Comparison of ENCODE assay signal across 8 cellular contexts in genomic region chr18:33231474-33232317, GRCh38.
DNase-seq lines count a peak whose midpoint lies in the region; ATAC-seq and TF ChIP-seq lines count a peak whose summit lies in the region.

No MANE protein-coding gene starts in this region.

- ATAC-seq in GM19351 (IDR thresholded peaks at IDR 0.05; ENCODE audit: unreplicated experiment) (peak; percentile 98), HG03354 (IDR thresholded peaks at IDR 0.05; ENCODE audit: poor library complexity, severe bottlenecking, unreplicated experiment) (peak; percentile 96)
- peak; percentile 66 for ATAC-seq in naive thymus-derived CD4-positive, alpha-beta T cell

- no peaks in the 10 kb centered on the region for H3K9me3 ChIP-seq in esophagus squamous epithelium
- H3K9me3 ChIP-seq in naive thymus-derived CD4-positive, alpha-beta T cell (ENCODE audit: control insufficient read depth in 2 of 3, low read length in 3 of 3) = no peaks in the 10 kb centered on the region

- TF ChIP-seq POLR2A in esophagus squamous epithelium (IDR thresholded peaks at IDR 0.05) = no peak

- H3K36me3 Mint-ChIP-seq in naive thymus-derived CD4-positive, alpha-beta T cell = no peaks in the 10 kb centered on the region
- no peaks in the 10 kb centered on the region for H3K36me3 Mint-ChIP-seq in type B pancreatic cell

- peak overlapping the region in 3 of 9 donors; percentile 0 to 79 (median 41) for H3K27ac Mint-ChIP-seq in naive thymus-derived CD4-positive, alpha-beta T cell
- H3K27ac Mint-ChIP-seq in type B pancreatic cell = no peak overlapping the region

- peaks cover 0 to 8% (median 5%) of the 10 kb centered on the region in 7 donors for H3K4me1 Mint-ChIP-seq in naive thymus-derived CD4-positive, alpha-beta T cell
- H3K4me1 Mint-ChIP-seq in type B pancreatic cell (ENCODE audit: unreplicated experiment) = peaks cover 6% of the 10 kb centered on the region

- no peaks in the 10 kb centered on the region for H3K27me3 Mint-ChIP-seq in naive thymus-derived CD4-positive, alpha-beta T cell
- H3K27me3 Mint-ChIP-seq in type B pancreatic cell = no peaks in the 10 kb centered on the region

- H3K4me1 ChIP-seq in esophagus squamous epithelium = no peaks in the 10 kb centered on the region
- no peaks in the 10 kb centered on the region for H3K4me1 ChIP-seq in naive thymus-derived CD4-positive, alpha-beta T cell (ENCODE audit: control insufficient read depth in 2 of 2, insufficient read depth in 2 of 2, low read length in 2 of 2)

- H3K9me3 Mint-ChIP-seq in naive thymus-derived CD4-positive, alpha-beta T cell = peaks cover 0 to 6% (median 0%) of the 10 kb centered on the region in 11 donors
- H3K9me3 Mint-ChIP-seq in type B pancreatic cell = no peaks in the 10 kb centered on the region

- peak overlapping the region in 1 of 10 donors; percentile 26 for H3K4me3 Mint-ChIP-seq in naive thymus-derived CD4-positive, alpha-beta T cell
- H3K4me3 Mint-ChIP-seq in type B pancreatic cell = no peak overlapping the region

- WGBS in esophagus squamous epithelium, 2 donors = 57 to 59% methylated on average over 6 of the region's 6 CpGs

- POLR2A ChIA-PET in naive thymus-derived CD4-positive, alpha-beta T cell (lab: Charles Lee) = no interaction called here

- no peaks in the 10 kb centered on the region for H3K36me3 ChIP-seq in esophagus squamous epithelium
- no peaks in the 10 kb centered on the region for H3K36me3 ChIP-seq in naive thymus-derived CD4-positive, alpha-beta T cell (ENCODE audit: control insufficient read depth in 2 of 3, insufficient read depth in 3 of 3, low read length in 3 of 3)

- CTCF ChIA-PET in naive thymus-derived CD4-positive, alpha-beta T cell (lab: Charles Lee) = no interaction called here

- intact Hi-C loops in esophagus squamous epithelium (cut with DNase I) = no loop called here
- intact Hi-C loops in naive thymus-derived CD4-positive, alpha-beta T cell (cut with micrococcal nuclease) = loop anchor here in 1 of 2 donors (10.0 kb wide), 1 partner anchor 263 kb away; no protein-coding TSS in a partner anchor

- DNase-seq in DMS114 treated with DMSO at 0.1 percent for 48 hours (lab: John Stamatoyannopoulos, UW; ENCODE audit: unreplicated experiment) (peak; percentile 39), NCI-H2227 (lab: John Stamatoyannopoulos, UW; ENCODE audit: unreplicated experiment) (peak; percentile 82), esophagus squamous epithelium (lab: John Stamatoyannopoulos, UW) (no peak), type B pancreatic cell (ENCODE audit: extremely low spot score, unreplicated experiment) (peak; percentile 78)
- peak; percentile 75 for DNase-seq in activated CD4-positive, alpha-beta T cell treated with anti-CD3 and anti-CD28 coated beads for 48 hours
- peak in 7 of 9 donors; percentile 18 to 50 (median 34) for DNase-seq in naive thymus-derived CD4-positive, alpha-beta T cell

- no peak overlapping the region for H3K27ac ChIP-seq in esophagus squamous epithelium
- no peak overlapping the region for H3K27ac ChIP-seq in naive thymus-derived CD4-positive, alpha-beta T cell (ENCODE audit: low read depth, low read length)

- no peaks in the 10 kb centered on the region for H3K27me3 ChIP-seq in esophagus squamous epithelium
- H3K27me3 ChIP-seq in naive thymus-derived CD4-positive, alpha-beta T cell (ENCODE audit: control insufficient read depth in 2 of 2, insufficient read depth in 2 of 2, low read length in 2 of 2) = no peaks in the 10 kb centered on the region

- peak; percentile 31 to 82 (median 73) for TF ChIP-seq CTCF in esophagus squamous epithelium (IDR thresholded peaks at IDR 0.05)
- TF ChIP-seq CTCF in type B pancreatic cell (conservative IDR thresholded peaks at IDR 0.05) = peak; percentile 98

- no peak overlapping the region for H3K4me3 ChIP-seq in esophagus squamous epithelium
- no peak overlapping the region for H3K4me3 ChIP-seq in naive thymus-derived CD4-positive, alpha-beta T cell (ENCODE audit: low read length)
